14 cellular contexts compared by ENCODE assay signal in genomic region chr3:25654576-25654975, GRCh38.
"Had no signal": no experiment of that assay in that cellular context is flagged by ENCODE, and none has a peak within 500 bp of the region (broad histone marks: within the 10 kb centered on the region; RNA-seq: fewer than 3 reads in every experiment).

No MANE protein-coding gene starts in this region.

- H3K27ac Mint-ChIP-seq: activated CD4-positive, alpha-beta memory T cell treated with anti-CD3 and anti-CD28 coated beads for 36 hours had no signal

- ATAC-seq: heart right ventricle, left ventricle myocardium superior had no signal

- H3K9me3 ChIP-seq: neutrophil had no signal

- H3K27me3 Mint-ChIP-seq: activated CD4-positive, alpha-beta memory T cell treated with anti-CD3 and anti-CD28 coated beads for 36 hours had no signal

- H3K27me3 ChIP-seq: brain microvascular endothelial cell, heart right ventricle, neutrophil, right atrium auricular region, tibial artery, vagina had no signal

- H3K27ac ChIP-seq: brain microvascular endothelial cell, heart right ventricle, neutrophil, right atrium auricular region, tibial artery, vagina had no signal

- H3K4me3 Mint-ChIP-seq: activated CD4-positive, alpha-beta memory T cell treated with anti-CD3 and anti-CD28 coated beads for 36 hours had no signal

- H3K4me3 ChIP-seq: heart right ventricle, right atrium auricular region, tibial artery, vagina had no signal

- H3K36me3 ChIP-seq: brain microvascular endothelial cell, neutrophil, right atrium auricular region, tibial artery, vagina had no signal

- DNase-seq: activated CD4-positive, alpha-beta memory T cell treated with anti-CD3 and anti-CD28 coated beads for 36 hours; activated CD4-positive, CD25-positive, alpha-beta regulatory T cell treated with anti-CD3 and anti-CD28 coated beads, Interleukin-2, amount 50 U/mL, for 72 hours; activated naive CD4-positive, alpha-beta T cell treated with Interleukin-2 at 50 U/mL for 16 hours; amniotic stem cell; brain microvascular endothelial cell; foreskin melanocyte; heart right ventricle; left ventricle myocardium superior; mesendoderm; small intestine; tibial artery had no signal
